ENCODE assay signal across 8 cellular contexts in genomic region chr17:39199673-39199985, GRCh38. TPM values are rescaled to one million over a fixed set of nuclear protein-coding genes. Genes with fewer than 3 reads are reported as not detected.
DNase-seq lines count a peak whose midpoint lies in the region; ATAC-seq and TF ChIP-seq lines count a peak whose summit lies in the region.

No MANE protein-coding gene starts in this region.

- H3K27ac Mint-ChIP-seq in activated CD8-positive, alpha-beta memory T cell treated with anti-CD3 and anti-CD28 coated beads, Interleukin-2, amount 10 ng/mL, durations not matched to agents 7 days and 5 days, result peak overlapping the region; percentile 99

- H3K36me3 ChIP-seq in SJCRH30 (peaks cover 37% of the 10 kb centered on the region), rectal smooth muscle tissue (ENCODE audit: control insufficient read depth, insufficient read depth, low read length) (peaks cover 27% of the 10 kb centered on the region)

- no peak for DNase-seq in activated CD8-positive, alpha-beta memory T cell treated with anti-CD3 and anti-CD28 coated beads, Interleukin-2, amount 10 ng/mL, durations not matched to agents 7 days and 5 days
- DNase-seq in activated CD8-positive, alpha-beta memory T cell treated with anti-CD3 and anti-CD28 coated beads for 24 hours, result no peak
- no peak for DNase-seq in SJCRH30
- DNase-seq in fibroblast of villous mesenchyme (ENCODE audit: low read depth), result no peak
- no peak for DNase-seq in activated gamma-delta T cell treated with Interleukin-2 at 50 U/mL for 16 hours
- DNase-seq in GM10266 (ENCODE audit: extremely low spot score), result no peak
- DNase-seq in midbrain (lab: John Stamatoyannopoulos, UW), result no peak

- TF ChIP-seq CTCF in fibroblast of villous mesenchyme (IDR thresholded peaks at IDR 0.05; ENCODE audit: insufficient read depth, low read depth, low read length) (no peak), GM10266 (IDR thresholded peaks at IDR 0.05; ENCODE audit: control insufficient read depth, insufficient read depth, low read depth, missing control alignments) (no peak)

- H3K27me3 ChIP-seq in SJCRH30 (no peaks in the 10 kb centered on the region), rectal smooth muscle tissue (ENCODE audit: control insufficient read depth, insufficient read depth, low read length) (no peaks in the 10 kb centered on the region)

- H3K4me3 ChIP-seq in SJCRH30, result peak overlapping the region; percentile 83
- peak overlapping the region; percentile 97 for H3K4me3 ChIP-seq in fibroblast of villous mesenchyme (ENCODE audit: low read depth, low read length)
- peak overlapping the region; percentile 65 for H3K4me3 ChIP-seq in rectal smooth muscle tissue (ENCODE audit: low read length)

- H3K4me1 Mint-ChIP-seq in activated CD8-positive, alpha-beta memory T cell treated with anti-CD3 and anti-CD28 coated beads, Interleukin-2, amount 10 ng/mL, durations not matched to agents 7 days and 5 days, result peaks cover 59% of the 10 kb centered on the region

- peak overlapping the region; percentile 89 for H3K4me3 Mint-ChIP-seq in activated CD8-positive, alpha-beta memory T cell treated with anti-CD3 and anti-CD28 coated beads, Interleukin-2, amount 10 ng/mL, durations not matched to agents 7 days and 5 days

- H3K36me3 Mint-ChIP-seq in activated CD8-positive, alpha-beta memory T cell treated with anti-CD3 and anti-CD28 coated beads, Interleukin-2, amount 10 ng/mL, durations not matched to agents 7 days and 5 days, result peaks cover 38% of the 10 kb centered on the region

- peak overlapping the region; percentile 58 for H3K9ac ChIP-seq in rectal smooth muscle tissue (ENCODE audit: low read length)

- ATAC-seq in activated CD8-positive, alpha-beta memory T cell treated with anti-CD3 and anti-CD28 coated beads, Interleukin-2, amount 10 ng/mL, durations not matched to agents 7 days and 5 days, result peak; percentile 21

- CTCF ChIA-PET in activated CD8-positive, alpha-beta memory T cell treated with anti-CD3 and anti-CD28 coated beads, Interleukin-2, amount 10 ng/mL, durations not matched to agents 7 days and 5 days (lab: Charles Lee), result interaction anchor here (0.5 to 30.8 kb wide), 14 partner anchors 9 to 424 kb away, joined by 3 to 670 read pairs (median 4); partner anchors contain the start of genes ARL5C and LASP1

- H3K4me1 ChIP-seq in SJCRH30 (peaks cover 16% of the 10 kb centered on the region), rectal smooth muscle tissue (ENCODE audit: control insufficient read depth, insufficient read depth, low read length) (peaks cover 12% of the 10 kb centered on the region)

- H3K9me3 ChIP-seq in SJCRH30 (replicated peaks), result no peaks in the 10 kb centered on the region

- peak overlapping the region; percentile 99 for H3K27ac ChIP-seq in SJCRH30
- peak overlapping the region; percentile 99 for H3K27ac ChIP-seq in rectal smooth muscle tissue (ENCODE audit: low read depth, low read length)

- H3K9me3 Mint-ChIP-seq in activated CD8-positive, alpha-beta memory T cell treated with anti-CD3 and anti-CD28 coated beads, Interleukin-2, amount 10 ng/mL, durations not matched to agents 7 days and 5 days (ENCODE audit: low read depth), result no peaks in the 10 kb centered on the region

- no peaks in the 10 kb centered on the region for H3K27me3 Mint-ChIP-seq in activated CD8-positive, alpha-beta memory T cell treated with anti-CD3 and anti-CD28 coated beads, Interleukin-2, amount 10 ng/mL, durations not matched to agents 7 days and 5 days

RNA-seq across cellular contexts. Expression of gene RPL19, which starts 0.5 kb away (rescaled TPM):
- 1,000 to 10,000 TPM; 1,859 to 1,928 TPM for total RNA-seq in activated CD8-positive, alpha-beta memory T cell treated with anti-CD3 and anti-CD28 coated beads, Interleukin-2, amount 10 ng/mL, durations not matched to agents 7 days and 5 days
- total RNA-seq in SJCRH30 (2014; rRNA removed; shearing (Covaris generic)), result 2,386 and 2,441 TPM in 2 replicates
- 1,210 and 1,346 TPM in 2 replicates for total RNA-seq in fibroblast of villous mesenchyme

RNA-seq across cellular contexts. Expression of gene CACNB1, which starts 2.2 kb away (rescaled TPM):
- total RNA-seq in activated CD8-positive, alpha-beta memory T cell treated with anti-CD3 and anti-CD28 coated beads, Interleukin-2, amount 10 ng/mL, durations not matched to agents 7 days and 5 days, result 10 to 100 TPM; 21.0 to 32.9 TPM
- total RNA-seq in SJCRH30 (2014; rRNA removed; shearing (Covaris generic)), result 4.6 and 8.3 TPM in 2 replicates
- 7.7 and 7.8 TPM in 2 replicates for total RNA-seq in fibroblast of villous mesenchyme

RNA-seq across cellular contexts. Expression of gene STAC2, which starts 26.1 kb away (rescaled TPM):
- not detected for total RNA-seq in activated CD8-positive, alpha-beta memory T cell treated with anti-CD3 and anti-CD28 coated beads, Interleukin-2, amount 10 ng/mL, durations not matched to agents 7 days and 5 days
- not detected in 2 replicates for total RNA-seq in SJCRH30 (2014; rRNA removed; shearing (Covaris generic))
- under 0.01 TPM in 1 of 2 replicates, not detected in the other for total RNA-seq in fibroblast of villous mesenchyme

RNA-seq across cellular contexts. Expression of gene ARL5C, which starts 33.7 kb away (rescaled TPM):
- under 1 TPM in 1 of 2 experiments, not detected in 1; 0.35 TPM for total RNA-seq in activated CD8-positive, alpha-beta memory T cell treated with anti-CD3 and anti-CD28 coated beads, Interleukin-2, amount 10 ng/mL, durations not matched to agents 7 days and 5 days
- not detected in 2 replicates for total RNA-seq in SJCRH30 (2014; rRNA removed; shearing (Covaris generic))
- total RNA-seq in fibroblast of villous mesenchyme, result not detected in 2 replicates

RNA-seq across cellular contexts. Expression of gene PLXDC1, which starts 48.2 kb away (rescaled TPM):
- 1 to 10 TPM; 1.2 to 9.0 TPM for total RNA-seq in activated CD8-positive, alpha-beta memory T cell treated with anti-CD3 and anti-CD28 coated beads, Interleukin-2, amount 10 ng/mL, durations not matched to agents 7 days and 5 days
- 0.06 TPM in 1 of 2 replicates, not detected in the other for total RNA-seq in SJCRH30 (2014; rRNA removed; shearing (Covaris generic))
- 0.43 and 0.64 TPM in 2 replicates for total RNA-seq in fibroblast of villous mesenchyme
